In the genomic region with DNA sequence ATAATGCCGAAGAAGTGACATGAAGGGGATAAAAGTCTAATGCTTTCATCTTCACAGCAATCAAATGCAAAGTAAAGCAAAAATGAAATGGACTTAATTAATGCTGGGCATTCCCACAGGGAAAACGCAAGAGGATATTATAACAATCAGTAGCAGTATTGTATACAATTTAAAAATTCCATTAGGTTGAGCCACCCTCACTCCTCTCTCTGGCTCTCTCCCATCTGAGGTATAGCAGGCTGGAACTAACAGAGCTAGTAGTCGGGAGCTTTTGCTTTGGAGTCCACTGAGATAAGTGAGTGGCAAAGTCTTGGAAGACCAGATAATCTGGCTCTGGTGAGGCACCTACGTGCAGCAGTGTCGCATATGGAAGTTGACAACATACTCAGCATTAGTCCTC, we compare ENCODE assay signal across 19 cellular contexts. TPM values are rescaled to one million over a fixed set of nuclear protein-coding genes. Genes with fewer than 3 reads are reported as not detected.
DNase-seq lines count a peak whose midpoint lies in the region; ATAC-seq and TF ChIP-seq lines count a peak whose summit lies in the region.
"Had no signal": no experiment of that assay in that cellular context is flagged by ENCODE, and none has a peak within 500 bp of the region (broad histone marks: within the 10 kb centered on the region; RNA-seq: fewer than 3 reads in every experiment).

No MANE protein-coding gene starts in this region.

- H2BK5ac ChIP-seq in IMR-90 (ENCODE audit: low read depth, low read length, poor library complexity, severe bottlenecking) (peak overlapping the region; percentile 63), mesenchymal stem cell (ENCODE audit: low read depth, low read length, poor library complexity, severe bottlenecking) (no peak overlapping the region)

- DNase-seq in AG08396 (ENCODE audit: low spot score) (peak; percentile 27), IMR-90 (peak; percentile 64), esophagus muscularis mucosa (ENCODE audit: extremely low spot score) (peak; percentile 47), mesenchymal stem cell (peak; percentile 61), posterior cingulate gyrus (no peak), NAMALWA (ENCODE audit: low spot score) (no peak), NCI-H345 treated with DMSO at 0.1 percent for 48 hours (lab: John Stamatoyannopoulos, UW; ENCODE audit: unreplicated experiment) (no peak)
- DNase-seq: C1 segment of cervical spinal cord; CD8-positive, alpha-beta memory T cell; DMS79; NCI-H1105; NCI-H510A; NCI-H774; OCI-M1; RPMI8226; SW 1271 had no signal

- no TSS peak for BruUV-seq in IMR-90 (replicated peaks; lab: Mats Ljungman, UMichigan)

- H3K4me2 ChIP-seq in IMR-90 (ENCODE audit: low read depth, low read length) = peak overlapping the region; percentile 88
- no peak overlapping the region for H3K4me2 ChIP-seq in mesenchymal stem cell (ENCODE audit: low read length, poor library complexity, severe bottlenecking)
- H3K4me2 ChIP-seq: A549 had no signal

- H4K5ac ChIP-seq in IMR-90 (ENCODE audit: low read depth, low read length) = no peak overlapping the region

- peaks cover 6% of the 10 kb centered on the region; the same call in 1 of the 2 replicates for H3K9me1 ChIP-seq in IMR-90 (ENCODE audit: insufficient read depth, low read length)

- 60% methylated on average over 1 of the region's 5 CpGs; no CpG with 5 or more reads in 1 of the 2 experiments for WGBS in IMR-90 (ENCODE audit: extremely low coverage in 2 of 2, insufficient read length in 1 of 2), 2 experiments
- WGBS in esophagus muscularis mucosa = 81% methylated on average over 5 of the region's 5 CpGs
- 52% methylated on average over 3 of the region's 5 CpGs for WGBS in mesenchymal stem cell

- ATAC-seq in IMR-90 (ENCODE audit: low read depth) = peak; percentile 90
- no peak for ATAC-seq in HG02885 (IDR thresholded peaks at IDR 0.05; ENCODE audit: poor library complexity, unreplicated experiment)
- ATAC-seq: A549 had no signal

- H3K14ac ChIP-seq in IMR-90 (replicated peaks; ENCODE audit: low read depth, low read length) (peak overlapping the region; percentile 38; the same call in 1 of the 2 replicates), mesenchymal stem cell (ENCODE audit: low read length in 2 of 2) (no peak overlapping the region)

- intact Hi-C loops in IMR-90 (cut with micrococcal nuclease) = no loop called here
- intact Hi-C loops in esophagus muscularis mucosa (cut with DNase I) = no loop called here
- intact Hi-C loops in posterior cingulate gyrus (cut with DNase I) = no loop called here

- no peak overlapping the region for H2BK12ac ChIP-seq in mesenchymal stem cell (ENCODE audit: low read length in 2 of 2)

- H3K9ac ChIP-seq in IMR-90 (ENCODE audit: low read depth, low read length) (no peak overlapping the region), mesenchymal stem cell (ENCODE audit: low read length) (no peak overlapping the region)

- H3K36me3 ChIP-seq in IMR-90 (ENCODE audit: control insufficient read depth, insufficient read depth, low read length) (peaks cover 12% of the 10 kb centered on the region), esophagus muscularis mucosa (peaks cover 28 to 79% (median 64%) of the 10 kb centered on the region in 4 donors), mesenchymal stem cell (ENCODE audit: control insufficient read depth in 1 of 2, insufficient read depth in 2 of 2, low read depth in 1 of 2, low read length in 2 of 2) (peaks cover 12 to 56% of the 10 kb centered on the region in 2 experiments)

- H3K4me1 ChIP-seq in IMR-90 (ENCODE audit: control insufficient read depth, insufficient read depth, low read length) = peaks cover 9% of the 10 kb centered on the region
- H3K4me1 ChIP-seq in esophagus muscularis mucosa = no peaks in the 10 kb centered on the region
- no peaks in the 10 kb centered on the region for H3K4me1 ChIP-seq in mesenchymal stem cell (ENCODE audit: control insufficient read depth, insufficient read depth, low read depth, low read length)
- H3K4me1 ChIP-seq: A549, HAP-1 had no signal

- H2AK9ac ChIP-seq in IMR-90 (replicated peaks; ENCODE audit: low read depth, low read length, poor library complexity) = no peak overlapping the region

- H3K18ac ChIP-seq in IMR-90 (ENCODE audit: low read depth, low read length) = peak overlapping the region; percentile 85; the same call in 1 of the 2 replicates
- peak overlapping the region in 1 of 2 experiments; percentile 43 for H3K18ac ChIP-seq in mesenchymal stem cell (ENCODE audit: low read depth in 1 of 2, low read length in 2 of 2)

- no peak overlapping the region for H3K4me3 ChIP-seq in IMR-90 (ENCODE audit: insufficient read depth, low read depth, low read length)
- no peak overlapping the region for H3K4me3 ChIP-seq in esophagus muscularis mucosa
- H3K4me3 ChIP-seq in mesenchymal stem cell (ENCODE audit: insufficient read depth in 1 of 2, low read depth in 1 of 2, low read length in 2 of 2) = no peak overlapping the region
- H3K4me3 ChIP-seq: A549, HAP-1 had no signal

- dilution Hi-C loops in IMR-90 (cut with HindIII; ENCODE audit: low sequenced_read_pairs, unreplicated experiment) = no loop called here

- H2BK15ac ChIP-seq in IMR-90 (ENCODE audit: low read depth, low read length) (no peak overlapping the region), mesenchymal stem cell (ENCODE audit: low read depth, poor library complexity, severe bottlenecking) (peak overlapping the region; percentile 67)

- H3K23ac ChIP-seq in IMR-90 (ENCODE audit: low read depth, low read length) = no peak overlapping the region
- H3K23ac ChIP-seq in mesenchymal stem cell (ENCODE audit: low read length in 2 of 2) = no peak overlapping the region

- H3K79me1 ChIP-seq in IMR-90 (ENCODE audit: low read depth in 1 of 2, low read length in 2 of 2) (peaks cover 0 to 7% of the 10 kb centered on the region in 2 experiments; a peak in 1 of 4 replicates), mesenchymal stem cell (replicated peaks; ENCODE audit: low read length, poor library complexity, severe bottlenecking) (no peaks in the 10 kb centered on the region)

- CTCF ChIA-PET in IMR-90 (lab: Yijun Ruan, JAX) = no interaction called here

- H4K8ac ChIP-seq in IMR-90 (ENCODE audit: low read depth in 2 of 2, low read length in 2 of 2) (no peak overlapping the region), mesenchymal stem cell (ENCODE audit: low read length) (no peak overlapping the region)

- H4K20me1 ChIP-seq in IMR-90 (ENCODE audit: insufficient read depth, low read length) = no peaks in the 10 kb centered on the region

- peak overlapping the region; percentile 31; the same call in 1 of the 2 replicates for H3K27ac ChIP-seq in IMR-90 (ENCODE audit: insufficient read depth, low read length)
- no peak overlapping the region for H3K27ac ChIP-seq in esophagus muscularis mucosa (replicated peaks in 1 of 4)
- no peak overlapping the region for H3K27ac ChIP-seq in mesenchymal stem cell (ENCODE audit: low read length, poor library complexity, severe bottlenecking)
- H3K27ac ChIP-seq: A549 had no signal

- H3K27me3 ChIP-seq in IMR-90 (ENCODE audit: control insufficient read depth, insufficient read depth, low read length) (no peaks in the 10 kb centered on the region), esophagus muscularis mucosa (no peaks in the 10 kb centered on the region), mesenchymal stem cell (ENCODE audit: control insufficient read depth in 1 of 2, insufficient read depth in 1 of 2, low read length in 2 of 2) (no peaks in the 10 kb centered on the region)

- H3K9me3 ChIP-seq in IMR-90 (ENCODE audit: control insufficient read depth, insufficient read depth, low read length) = no peaks in the 10 kb centered on the region
- no peaks in the 10 kb centered on the region for H3K9me3 ChIP-seq in esophagus muscularis mucosa
- no peaks in the 10 kb centered on the region for H3K9me3 ChIP-seq in mesenchymal stem cell (ENCODE audit: control insufficient read depth, low read length)
- H3K9me3 ChIP-seq: A549, HAP-1 had no signal

- 0 out of 2 replicates have a peak overlapping the region, but pooled peaks have one; percentile 21 for H2BK120ac ChIP-seq in IMR-90 (ENCODE audit: low read depth, low read length)
- no peak overlapping the region for H2BK120ac ChIP-seq in mesenchymal stem cell (ENCODE audit: low read depth, low read length)

- no peak overlapping the region for H2BK20ac ChIP-seq in IMR-90 (ENCODE audit: low read depth, low read length)

- no peak overlapping the region for H2AK5ac ChIP-seq in IMR-90 (ENCODE audit: low read depth, low read length)
- H2AK5ac ChIP-seq in mesenchymal stem cell (ENCODE audit: low read length, severe bottlenecking) = no peak overlapping the region

- TF ChIP-seq POLR2A in IMR-90 (IDR thresholded peaks at IDR 0.05; ENCODE audit: low read depth, low read length) (no peak), esophagus muscularis mucosa (IDR thresholded peaks at IDR 0.05; ENCODE audit: low read depth) (no peak)

- TF ChIP-seq RAD21 in IMR-90 (IDR thresholded peaks at IDR 0.05; ENCODE audit: low read length) = no peak

- no peak for TF ChIP-seq EP300 in esophagus muscularis mucosa (IDR thresholded peaks at IDR 0.05)

- POLR2A ChIA-PET in IMR-90 (lab: Charles Lee; ENCODE audit: unreplicated experiment) = no interaction called here

- H2AFZ ChIP-seq in IMR-90 (replicated peaks; ENCODE audit: low read length, poor library complexity) (no peak overlapping the region), mesenchymal stem cell (ENCODE audit: low read depth, low read length) (no peak overlapping the region)

- 0 out of 2 replicates have a peak overlapping the region, but pooled peaks have one; percentile 16 for H3K56ac ChIP-seq in IMR-90 (ENCODE audit: extremely low read depth, insufficient read depth, low read length)

- H3K4ac ChIP-seq in IMR-90 (ENCODE audit: low read depth, low read length) (peak overlapping the region; percentile 54; the same call in 1 of the 2 replicates), mesenchymal stem cell (ENCODE audit: low read depth in 1 of 2, low read length in 2 of 2) (no peak overlapping the region)

- H4K91ac ChIP-seq in IMR-90 (ENCODE audit: insufficient read depth, low read depth, low read length) = peak overlapping the region; percentile 67; the same call in 1 of the 2 replicates
- H4K91ac ChIP-seq in mesenchymal stem cell (ENCODE audit: low read length) = no peak overlapping the region

- in situ Hi-C loops in IMR-90 (cut with MboI; ENCODE audit: low sequenced_read_pairs) = no loop called here

- TF ChIP-seq CTCF in IMR-90 (conservative IDR thresholded peaks at IDR 0.05; ENCODE audit: low read depth, low read length) = no peak
- no peak for TF ChIP-seq CTCF in esophagus muscularis mucosa (IDR thresholded peaks at IDR 0.05)

RNA-seq across cellular contexts. Expression of a gene that starts 33.9 kb away (rescaled TPM):
- total RNA-seq in IMR-90 (2012; rRNA removed) = 8.6 and 9.1 TPM in 2 replicates
- polyA plus RNA-seq in IMR-90 (2012; rRNA removed) = 5.3 and 5.6 TPM in 2 replicates
- 2.5 and 3.8 TPM in 2 replicates for polyA plus RNA-seq in IMR-90 (2012; cell fraction: cytosol; rRNA removed)
- 4.7 and 12.4 TPM in 2 replicates for polyA plus RNA-seq in IMR-90 (2012; cell fraction: nucleus; rRNA removed; ENCODE audit: low replicate concordance)
- 1 to 10 TPM; 4.0 to 6.6 (median 5.6) TPM for total RNA-seq in esophagus muscularis mucosa
- polyA plus RNA-seq in mesenchymal stem cell (2013, experiment 1 of 2) = 4.4 TPM
- 4.3 TPM for polyA plus RNA-seq in mesenchymal stem cell (2013, experiment 2 of 2)

RNA-seq across cellular contexts. Expression of a gene that starts 45.1 kb away (rescaled TPM):
- total RNA-seq in IMR-90 (2012; rRNA removed) (45.5 and 66.1 TPM in 2 replicates), esophagus muscularis mucosa (10 to 100 TPM; 25.7 to 44.9 (median 34.2) TPM)
- 87.8 and 117 TPM in 2 replicates for polyA plus RNA-seq in IMR-90 (2012; rRNA removed)
- 66.5 and 71.6 TPM in 2 replicates for polyA plus RNA-seq in IMR-90 (2012; cell fraction: cytosol; rRNA removed)
- polyA plus RNA-seq in IMR-90 (2012; cell fraction: nucleus; rRNA removed; ENCODE audit: low replicate concordance) = 26.7 and 31.5 TPM in 2 replicates
- polyA plus RNA-seq in mesenchymal stem cell (2013, experiment 1 of 2) = 59.6 TPM
- polyA plus RNA-seq in mesenchymal stem cell (2013, experiment 2 of 2) = 63.0 TPM

RNA-seq across cellular contexts. Expression of a gene that starts 45.4 kb away (rescaled TPM):
- total RNA-seq in IMR-90 (2012; rRNA removed) = 14.2 and 16.4 TPM in 2 replicates
- 24.2 and 28.1 TPM in 2 replicates for polyA plus RNA-seq in IMR-90 (2012; rRNA removed)
- polyA plus RNA-seq in IMR-90 (2012; cell fraction: cytosol; rRNA removed) = 17.6 and 24.4 TPM in 2 replicates
- polyA plus RNA-seq in IMR-90 (2012; cell fraction: nucleus; rRNA removed; ENCODE audit: low replicate concordance) = 7.7 and 15.2 TPM in 2 replicates
- total RNA-seq in esophagus muscularis mucosa = 10 to 100 TPM; 14.5 to 27.8 (median 25.1) TPM
- polyA plus RNA-seq in mesenchymal stem cell (2013, experiment 1 of 2) = 21.1 TPM
- 20.9 TPM for polyA plus RNA-seq in mesenchymal stem cell (2013, experiment 2 of 2)

Comparison
In these comparisons a context has a peak if more than half of its experiments do, and no peak if none do; other contexts are left out.
1. DNase-seq: peak in AG08396 (single experiment), IMR-90 (single experiment), esophagus muscularis mucosa (single experiment) and mesenchymal stem cell (single experiment); none in posterior cingulate gyrus (0 of 10), NAMALWA (single experiment) and NCI-H345 treated with DMSO at 0.1 percent for 48 hours (single experiment).